ENCODE assay signal across 16 cellular contexts in genomic region chr2:197915548-197916265, GRCh38.
A peak's percentile ranks its signal among the peaks of the same experiment; 100 is the strongest.
DNase-seq lines count a peak whose midpoint lies in the region; ATAC-seq, FAIRE-seq and TF ChIP-seq lines count a peak whose summit lies in the region.
"Had no signal": no experiment of that assay in that cellular context is flagged by ENCODE, and none has a peak within 500 bp of the region (broad histone marks: within the 10 kb centered on the region; RNA-seq: fewer than 3 reads in every experiment).

No MANE protein-coding gene starts in this region.

- H3K4me3 ChIP-seq in AG09309 (ENCODE audit: control insufficient read depth, low read depth, low read length) (no peak overlapping the region), IMR-90 (ENCODE audit: insufficient read depth, low read depth, low read length) (no peak overlapping the region), body of pancreas (no peak overlapping the region)

- intact Hi-C loops in IMR-90 (cut with micrococcal nuclease) (no loop called here), body of pancreas (cut with DNase I) (no loop called here)

- H3K18ac ChIP-seq in IMR-90 (ENCODE audit: low read depth, low read length) (peak overlapping the region; percentile 89), H9 (ENCODE audit: insufficient read length, low read depth, low read length) (no peak overlapping the region)

- H3K4me2 ChIP-seq in IMR-90 (ENCODE audit: low read depth, low read length) (no peak overlapping the region), H9 (ENCODE audit: insufficient read depth, insufficient read length, low read length) (no peak overlapping the region)

- dilution Hi-C loops in IMR-90 (cut with HindIII; ENCODE audit: low sequenced_read_pairs, unreplicated experiment), result no loop called here

- H4K20me1 ChIP-seq in IMR-90 (ENCODE audit: insufficient read depth, low read length) (no peaks in the 10 kb centered on the region), H9 (ENCODE audit: control insufficient read depth, insufficient read depth, insufficient read length) (no peaks in the 10 kb centered on the region)

- peaks cover 5 to 6% of the 10 kb centered on the region in 2 experiments for H3K4me1 Mint-ChIP-seq in H9

- no peak overlapping the region for H3T11ph ChIP-seq in H9 (ENCODE audit: low read length)

- H3K4ac ChIP-seq in IMR-90 (ENCODE audit: low read depth, low read length), result peak overlapping the region; percentile 63
- H3K4ac ChIP-seq in H9 (ENCODE audit: low read depth, low read length), result no peak overlapping the region

- H2BK5ac ChIP-seq in IMR-90 (ENCODE audit: low read depth, low read length, poor library complexity, severe bottlenecking), result peak overlapping the region; percentile 36
- no peak overlapping the region for H2BK5ac ChIP-seq in H9 (ENCODE audit: insufficient read length, low read length)

- H3K27me3 ChIP-seq in IMR-90 (ENCODE audit: control insufficient read depth, insufficient read depth, low read length), result no peaks in the 10 kb centered on the region
- no peaks in the 10 kb centered on the region for H3K27me3 ChIP-seq in body of pancreas
- H3K27me3 ChIP-seq in H9 (ENCODE audit: insufficient read depth, low read length), result no peaks in the 10 kb centered on the region
- H3K27me3 ChIP-seq: foreskin keratinocyte had no signal

- H2AFZ ChIP-seq in IMR-90 (replicated peaks; ENCODE audit: low read length, poor library complexity), result no peak overlapping the region
- H2AFZ ChIP-seq in H9 (ENCODE audit: low read length), result no peak overlapping the region

- in situ Hi-C loops in IMR-90 (cut with MboI; ENCODE audit: low sequenced_read_pairs), result no loop called here

- H3K23ac ChIP-seq in IMR-90 (ENCODE audit: low read depth, low read length) (peak overlapping the region; percentile 24; the same call in 1 of the 2 replicates), H9 (ENCODE audit: insufficient read length, low read depth, low read length) (no peak overlapping the region)

- peak overlapping the region in 1 of 3 experiments; percentile 30; a peak in 1 of 7 replicates for H3K27ac Mint-ChIP-seq in H9
- H3K27ac Mint-ChIP-seq: brain had no signal

- no TSS peak for BruUV-seq in IMR-90 (replicated peaks; lab: Mats Ljungman, UMichigan)

- no peaks in the 10 kb centered on the region for H3K23me2 ChIP-seq in H9 (ENCODE audit: insufficient read length, low read depth, low read length, poor library complexity, severe bottlenecking)

- H3K9me3 ChIP-seq in IMR-90 (ENCODE audit: control insufficient read depth, insufficient read depth, low read length) (no peaks in the 10 kb centered on the region), body of pancreas (no peaks in the 10 kb centered on the region), H9 (ENCODE audit: control insufficient read depth, low read depth, low read length) (no peaks in the 10 kb centered on the region)

- H4K5ac ChIP-seq in IMR-90 (ENCODE audit: low read depth, low read length), result peak overlapping the region; percentile 44; the same call in 1 of the 2 replicates
- H4K5ac ChIP-seq in H9 (ENCODE audit: insufficient read length, low read depth, low read length), result no peak overlapping the region

- no peak overlapping the region for H3K4me3 Mint-ChIP-seq in H9
- H3K4me3 Mint-ChIP-seq: brain had no signal

- no peak for TF ChIP-seq RAD21 in IMR-90 (IDR thresholded peaks at IDR 0.05; ENCODE audit: low read length)

- FAIRE-seq in GM12891 (lab: Jason Lieb, UNC), result no peak

- H3K36me3 Mint-ChIP-seq in H9 (ENCODE audit: insufficient read depth in 1 of 3, low read depth in 3 of 3), result no peaks in the 10 kb centered on the region
- H3K36me3 Mint-ChIP-seq: brain had no signal

- 0 out of 4 replicates have a peak overlapping the region, but pooled peaks of 1 of the 2 experiments have one; percentile 61 for H4K8ac ChIP-seq in IMR-90 (ENCODE audit: low read depth in 2 of 2, low read length in 2 of 2)
- H4K8ac ChIP-seq in H9 (replicated peaks; ENCODE audit: insufficient read length, low read depth, low read length), result no peak overlapping the region

- no peak overlapping the region for H2BK12ac ChIP-seq in H9 (ENCODE audit: insufficient read length, low read depth, low read length)

- H3K9me3 Mint-ChIP-seq in H9, result no peaks in the 10 kb centered on the region
- H3K9me3 Mint-ChIP-seq: brain had no signal

- TF ChIP-seq CTCF in AG09309 (IDR thresholded peaks at IDR 0.05; ENCODE audit: control insufficient read depth, insufficient read depth, low read depth, low read length, missing control alignments), result no peak
- TF ChIP-seq CTCF in IMR-90 (conservative IDR thresholded peaks at IDR 0.05; ENCODE audit: low read depth, low read length), result no peak
- no peak for TF ChIP-seq CTCF in body of pancreas (IDR thresholded peaks at IDR 0.05)
- TF ChIP-seq CTCF in H9 (conservative IDR thresholded peaks at IDR 0.05), result no peak

- H2BK120ac ChIP-seq in IMR-90 (ENCODE audit: low read depth, low read length) (peak overlapping the region; percentile 70), H9 (ENCODE audit: low read depth, low read length, poor library complexity, severe bottlenecking) (no peak overlapping the region)

- POLR2A ChIA-PET in IMR-90 (lab: Charles Lee; ENCODE audit: unreplicated experiment), result no interaction called here

- peak; percentile 82 for DNase-seq in AG09309 (ENCODE audit: low read depth)
- DNase-seq in IMR-90, result peak; percentile 70
- no peak for DNase-seq in body of pancreas
- peak; percentile 65 for DNase-seq in iris pigment epithelial cell (ENCODE audit: low read depth)
- no peak for DNase-seq in H9
- DNase-seq in GM12891 (ENCODE audit: insufficient read length, low spot score), result no peak
- DNase-seq in NCI-H2171 (lab: John Stamatoyannopoulos, UW), result no peak
- no peak for DNase-seq in hippocampal formation (lab: John Stamatoyannopoulos, UW)
- DNase-seq: activated T-cell treated with anti-CD3 and anti-CD28 coated beads, Interleukin-2, amount 50 U/mL, for 48 hours; foreskin keratinocyte; GDM1; NCI-H524; SHP77 had no signal

- H3K27ac ChIP-seq in IMR-90 (ENCODE audit: insufficient read depth, low read length) (peak overlapping the region; percentile 25; the same call in 1 of the 2 replicates), body of pancreas (no peak overlapping the region), H9 (ENCODE audit: insufficient read length, low read depth, low read length) (no peak overlapping the region)
- H3K27ac ChIP-seq: C4-2B, foreskin keratinocyte had no signal

- no peaks in the 10 kb centered on the region for H3K79me1 ChIP-seq in IMR-90 (ENCODE audit: low read depth in 1 of 2, low read length in 2 of 2)
- no peaks in the 10 kb centered on the region for H3K79me1 ChIP-seq in H9 (ENCODE audit: insufficient read depth, low read depth, low read length, poor library complexity, severe bottlenecking)

- no peak overlapping the region for H2AK9ac ChIP-seq in IMR-90 (replicated peaks; ENCODE audit: low read depth, low read length, poor library complexity)

- no peaks in the 10 kb centered on the region for H3K9me1 ChIP-seq in IMR-90 (ENCODE audit: insufficient read depth, low read length)

- H2BK15ac ChIP-seq in IMR-90 (ENCODE audit: low read depth, low read length), result no peak overlapping the region
- no peak overlapping the region for H2BK15ac ChIP-seq in H9 (ENCODE audit: low read depth, low read length)

- H3K56ac ChIP-seq in IMR-90 (ENCODE audit: extremely low read depth, insufficient read depth, low read length) (no peak overlapping the region), H9 (ENCODE audit: insufficient read length, low read depth, low read length) (no peak overlapping the region)

- H3K9ac ChIP-seq in IMR-90 (ENCODE audit: low read depth, low read length) (no peak overlapping the region), H9 (ENCODE audit: extremely low read depth, insufficient read length, low read length) (no peak overlapping the region)

- ATAC-seq in IMR-90 (ENCODE audit: low read depth) (peak; percentile 74), body of pancreas (peak; percentile 33)
- ATAC-seq: foreskin keratinocyte, left lobe of liver had no signal

- H4K91ac ChIP-seq in IMR-90 (ENCODE audit: insufficient read depth, low read depth, low read length) (peak overlapping the region; percentile 82), H9 (ENCODE audit: insufficient read length, low read depth, low read length) (no peak overlapping the region)

- WGBS in IMR-90 (ENCODE audit: extremely low coverage in 2 of 2, insufficient read length in 1 of 2), 2 experiments, result no CpG with 5 or more reads among the region's 3 CpGs
- WGBS in body of pancreas, 2 donors, result 56 to 70% methylated on average over 3 of the region's 3 CpGs
- no CpG with 5 or more reads among the region's 3 CpGs for WGBS in H9 (ENCODE audit: extremely low coverage, insufficient read length, low lambda C conversion rate)

- peak overlapping the region; percentile 68; the same call in 1 of the 2 replicates for H3K14ac ChIP-seq in IMR-90 (replicated peaks; ENCODE audit: low read depth, low read length)
- H3K14ac ChIP-seq in H9 (ENCODE audit: insufficient read depth, low read length), result no peak overlapping the region

- H3K36me3 ChIP-seq in IMR-90 (ENCODE audit: control insufficient read depth, insufficient read depth, low read length) (no peaks in the 10 kb centered on the region), body of pancreas (replicated peaks in 1 of 2; ENCODE audit: insufficient read depth in 1 of 2, low read depth in 2 of 2) (no peaks in the 10 kb centered on the region)

- H3K4me1 ChIP-seq in IMR-90 (ENCODE audit: control insufficient read depth, insufficient read depth, low read length) (peaks cover 7% of the 10 kb centered on the region), body of pancreas (no peaks in the 10 kb centered on the region), H9 (ENCODE audit: insufficient read depth, low read length) (no peaks in the 10 kb centered on the region)
- H3K4me1 ChIP-seq: foreskin keratinocyte had no signal

- TF ChIP-seq POLR2A in IMR-90 (IDR thresholded peaks at IDR 0.05; ENCODE audit: low read depth, low read length), result no peak
- TF ChIP-seq POLR2A in body of pancreas (IDR thresholded peaks at IDR 0.05), result no peak
- TF ChIP-seq POLR2A in GM12891 (IDR thresholded peaks at IDR 0.05; ENCODE audit: low read depth, low read length), result no peak

- H3K27me3 Mint-ChIP-seq in H9 (ENCODE audit: low read depth), result no peaks in the 10 kb centered on the region
- H3K27me3 Mint-ChIP-seq: brain had no signal

- H2AK5ac ChIP-seq in IMR-90 (ENCODE audit: low read depth, low read length) (0 out of 2 replicates have a peak overlapping the region, but pooled peaks have one; percentile 62), H9 (ENCODE audit: insufficient read length, low read length) (no peak overlapping the region)

- CTCF ChIA-PET in IMR-90 (lab: Yijun Ruan, JAX), result interaction anchor here (0.7 to 1.0 kb wide), 2 partner anchors 9 to 71 kb away, joined by 3 to 4 read pairs; no protein-coding TSS in a partner anchor

- no peaks in the 10 kb centered on the region for H3K79me2 ChIP-seq in H9 (ENCODE audit: insufficient read depth, low read length)

- peak overlapping the region; percentile 81; the same call in 1 of the 2 replicates for H2BK20ac ChIP-seq in IMR-90 (ENCODE audit: low read depth, low read length)
- no peak overlapping the region for H2BK20ac ChIP-seq in H9 (ENCODE audit: low read depth, low read length, poor library complexity, severe bottlenecking)

TF ChIP-seq in IMR-90, 13 proteins besides CTCF, POLR2A, EP300 and RAD21 (continues in another document):
- TF ChIP-seq CEBPB (IDR thresholded peaks at IDR 0.05; ENCODE audit: low read depth, low read length), result peak; percentile 89

TF ChIP-seq in GM12891, 5 proteins besides CTCF, POLR2A, EP300 and RAD21 (continues in another document):
- TF ChIP-seq PAX5 (IDR thresholded peaks at IDR 0.05; ENCODE audit: insufficient read depth, low read length, severe bottlenecking) (no peak), TAF1 (IDR thresholded peaks at IDR 0.05; ENCODE audit: low read depth, low read length) (no peak)

Comparison
In these comparisons a context has a peak if more than half of its experiments do, and no peak if none do; other contexts are left out.
1. DNase-seq: peak in AG09309 (single experiment), IMR-90 (single experiment) and iris pigment epithelial cell (single experiment); none in body of pancreas (0 of 4), H9 (single experiment), GM12891 (single experiment), NCI-H2171 (single experiment) and hippocampal formation (0 of 2).